9 cellular contexts compared by ENCODE assay signal in the genomic region with DNA sequence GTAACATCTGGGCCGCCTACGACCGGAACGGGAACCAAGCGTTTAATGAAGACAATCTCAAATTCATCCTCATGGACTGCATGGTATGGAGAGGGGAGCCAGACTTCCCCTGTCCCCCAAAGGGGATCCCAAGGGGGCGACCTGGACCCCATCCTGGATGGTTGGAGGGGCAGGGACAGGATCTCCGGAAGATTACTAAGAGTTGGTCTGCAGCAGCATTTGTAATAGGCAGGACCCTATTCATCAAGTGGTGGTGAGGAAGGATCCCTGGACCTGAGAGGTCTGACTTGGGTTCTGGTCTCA. TPM values are rescaled to one million over a fixed set of nuclear protein-coding genes. Genes with fewer than 3 reads are reported as not detected.
DNase-seq lines count a peak whose midpoint lies in the region; ATAC-seq and TF ChIP-seq lines count a peak whose summit lies in the region.
"Had no signal": no experiment of that assay in that cellular context is flagged by ENCODE, and none has a peak within 500 bp of the region (broad histone marks: within the 10 kb centered on the region; RNA-seq: fewer than 3 reads in every experiment).

No MANE protein-coding gene starts in this region.

- H3K9me3 Mint-ChIP-seq in MCF 10A (ENCODE audit: unreplicated experiment) (no peaks in the 10 kb centered on the region), mesothelial cell of epicardium (no peaks in the 10 kb centered on the region)

- no TSS peak for BruUV-seq in MCF 10A (replicated peaks; lab: Mats Ljungman, UMichigan)

- DNase-seq in heart left ventricle, result no peak
- DNase-seq in left cardiac atrium, result no peak
- no peak for DNase-seq in MCF 10A (ENCODE audit: unreplicated experiment)
- DNase-seq in mesothelial cell of epicardium (ENCODE audit: low spot score in 2 of 2, unreplicated experiment in 2 of 2), result no peak
- no peak for DNase-seq in kidney glomerular epithelial cell (lab: John Stamatoyannopoulos, UW)
- DNase-seq in GM13976 (ENCODE audit: low spot score), result no peak
- DNase-seq in HPDE6-E6E7 (ENCODE audit: extremely low spot score), result no peak
- DNase-seq: effector CD4-positive, alpha-beta T cell had no signal

- peaks cover 30% of the 10 kb centered on the region for H3K4me1 Mint-ChIP-seq in MCF 10A (ENCODE audit: insufficient read depth, unreplicated experiment)
- peaks cover 21% of the 10 kb centered on the region for H3K4me1 Mint-ChIP-seq in mesothelial cell of epicardium

- TF ChIP-seq POLR2A in heart left ventricle (IDR thresholded peaks at IDR 0.05), result no peak

- POLR2A ChIA-PET in MCF 10A (lab: Yijun Ruan, JAX), result interaction anchor here (0.8 to 1.5 kb wide), 4 partner anchors 11 to 123 kb away, joined by 3 to 4 read pairs (median 4); a partner anchor contains a TSS

- in situ Hi-C loops in GM13976 (cut with MboI; ENCODE audit: low sequenced_read_pairs, unreplicated experiment), result no loop called here

- intact Hi-C loops in heart left ventricle (cut with DNase I), result loop anchor here in 3 of 10 donors (5.0 to 10.0 kb wide), 3 partner anchors 33 to 120 kb away; a partner anchor contains a TSS
- intact Hi-C loops in left cardiac atrium (cut with DNase I), result no loop called here
- intact Hi-C loops in MCF 10A (cut with micrococcal nuclease), result loop anchor here (2.0 to 10.0 kb wide), 4 partner anchors 34 to 400 kb away; a partner anchor contains a TSS

- no peaks in the 10 kb centered on the region for H3K27me3 ChIP-seq in heart left ventricle

- H3K9me3 ChIP-seq in heart left ventricle, result no peaks in the 10 kb centered on the region

- H3K27ac ChIP-seq in heart left ventricle, result peak overlapping the region in 11 of 12 donors; percentile 88 to 99 (median 96)
- no peak overlapping the region for H3K27ac ChIP-seq in urinary bladder (ENCODE audit: low read depth)

- peaks cover 0 to 31% (median 8%) of the 10 kb centered on the region in 9 donors for H3K36me3 ChIP-seq in heart left ventricle
- no peaks in the 10 kb centered on the region for H3K36me3 ChIP-seq in urinary bladder (ENCODE audit: insufficient read depth)

- CTCF ChIA-PET in MCF 10A (lab: Yijun Ruan, JAX), result interaction anchor here (0.8 kb wide), 1 partner anchor 10 kb away, joined by 4 read pairs; no protein-coding TSS in a partner anchor

- peak overlapping the region; percentile 99 for H3K4me3 Mint-ChIP-seq in MCF 10A (ENCODE audit: unreplicated experiment)
- peak overlapping the region; percentile 96 for H3K4me3 Mint-ChIP-seq in mesothelial cell of epicardium

- peaks cover 30% of the 10 kb centered on the region for H3K36me3 Mint-ChIP-seq in MCF 10A (ENCODE audit: insufficient read depth, unreplicated experiment)
- no peaks in the 10 kb centered on the region for H3K36me3 Mint-ChIP-seq in mesothelial cell of epicardium

- no peak for TF ChIP-seq CTCF in heart left ventricle (IDR thresholded peaks at IDR 0.05)
- TF ChIP-seq CTCF in MCF 10A (IDR thresholded peaks at IDR 0.05; ENCODE audit: unreplicated experiment), result no peak
- no peak for TF ChIP-seq CTCF in mesothelial cell of epicardium (IDR thresholded peaks at IDR 0.05; ENCODE audit: unreplicated experiment)
- TF ChIP-seq CTCF in GM13976 (IDR thresholded peaks at IDR 0.05; ENCODE audit: borderline replicate concordance, control extremely low read depth, extremely low read depth, insufficient read depth, missing control alignments), result no peak

- 0 to 5% (median 2%) methylated on average over 5 to 7 of the region's 7 CpGs for whole genome bisulfite sequencing in heart left ventricle, 4 donors
- 2% methylated on average over 7 of the region's 7 CpGs for WGBS in urinary bladder

- H3K27me3 Mint-ChIP-seq in MCF 10A (ENCODE audit: insufficient read depth, unreplicated experiment), result no peaks in the 10 kb centered on the region
- H3K27me3 Mint-ChIP-seq in mesothelial cell of epicardium (ENCODE audit: low read depth), result no peaks in the 10 kb centered on the region

- ATAC-seq in heart left ventricle, result no peak
- no peak for ATAC-seq in left cardiac atrium

- H3K4me3 ChIP-seq in heart left ventricle, result peak overlapping the region; percentile 64 to 98 (median 87)
- peak overlapping the region; percentile 87 for H3K4me3 ChIP-seq in urinary bladder (ENCODE audit: low read depth, low read length)

- H3K27ac Mint-ChIP-seq in MCF 10A (ENCODE audit: low read depth, unreplicated experiment), result peak overlapping the region; percentile 95
- H3K27ac Mint-ChIP-seq in mesothelial cell of epicardium, result peak overlapping the region; percentile 99

- H3K4me1 ChIP-seq in heart left ventricle, result peaks cover 0 to 46% (median 24%) of the 10 kb centered on the region in 12 donors
- no peaks in the 10 kb centered on the region for H3K4me1 ChIP-seq in urinary bladder (ENCODE audit: insufficient read depth)

RNA-seq across cellular contexts. Expression of a gene that starts 0.7 kb away (rescaled TPM):
- total RNA-seq in heart left ventricle, result 10 to 100 TPM; 51.5 to 83.2 (median 61.4) TPM
- 100 to 1,000 TPM in 1 of 2 donors, 10 to 100 TPM in 1; 88.6 to 106 TPM for polyA plus RNA-seq in heart left ventricle
- 10 to 100 TPM; 48.9 to 54.4 TPM for total RNA-seq in left cardiac atrium
- 88.1 and 104 TPM in 2 replicates for total RNA-seq in MCF 10A (2022)
- 39.2 to 43.4 TPM (median 39.5 TPM) in 3 replicates for total RNA-seq in mesothelial cell of epicardium
- total RNA-seq in urinary bladder, result 28.9 TPM
- 91.1 TPM for polyA plus RNA-seq in urinary bladder

RNA-seq across cellular contexts. Expression of a gene that starts 1.7 kb away (rescaled TPM):
- total RNA-seq in heart left ventricle, result 10 to 100 TPM; 21.0 to 34.1 (median 26.9) TPM
- polyA plus RNA-seq in heart left ventricle, result 10 to 100 TPM; 15.1 to 37.3 TPM
- 10 to 100 TPM; 23.6 to 27.2 TPM for total RNA-seq in left cardiac atrium
- total RNA-seq in MCF 10A (2022), result 49.0 and 51.4 TPM in 2 replicates
- 61.2 to 66.7 TPM (median 61.9 TPM) in 3 replicates for total RNA-seq in mesothelial cell of epicardium
- total RNA-seq in urinary bladder, result 13.2 TPM
- polyA plus RNA-seq in urinary bladder, result 30.3 TPM

RNA-seq across cellular contexts. Expression of a gene that starts 5.7 kb away (rescaled TPM):
- total RNA-seq in heart left ventricle, result not detected
- polyA plus RNA-seq in heart left ventricle, result under 1 TPM in 1 of 2 donors, not detected in 1; 0.38 TPM
- not detected for total RNA-seq in left cardiac atrium
- 1.6 and 5.5 TPM in 2 replicates for total RNA-seq in MCF 10A (2022)
- 51.1 to 52.6 TPM (median 51.2 TPM) in 3 replicates for total RNA-seq in mesothelial cell of epicardium
- 11.9 TPM for total RNA-seq in urinary bladder
- 28.2 TPM for polyA plus RNA-seq in urinary bladder

RNA-seq across cellular contexts. Expression of a gene that starts 27.0 kb away (rescaled TPM):
- under 1 TPM; 0.12 to 0.53 (median 0.32) TPM for total RNA-seq in heart left ventricle
- under 1 TPM; 0.15 to 0.42 TPM for polyA plus RNA-seq in heart left ventricle
- under 1 TPM; 0.15 to 0.42 TPM for total RNA-seq in left cardiac atrium
- total RNA-seq in MCF 10A (2022), result 0.88 and 0.91 TPM in 2 replicates
- 107 to 112 TPM (median 112 TPM) in 3 replicates for total RNA-seq in mesothelial cell of epicardium
- total RNA-seq in urinary bladder, result 7.2 TPM
- 0.76 TPM for polyA plus RNA-seq in urinary bladder

RNA-seq across cellular contexts. Expression of a gene that starts 34.5 kb away (rescaled TPM):
- total RNA-seq in heart left ventricle (100 to 1,000 TPM in 4 of 9 donors, 10 to 100 TPM in 5; 67.7 to 174 (median 81.2) TPM), left cardiac atrium (100 to 1,000 TPM; 101 to 127 TPM), MCF 10A (2022) (477 and 589 TPM in 2 replicates), mesothelial cell of epicardium (282 to 298 TPM (median 297 TPM) in 3 replicates), urinary bladder (213 TPM)
- polyA plus RNA-seq in heart left ventricle (100 to 1,000 TPM in 1 of 2 donors, 10 to 100 TPM in 1; 63.9 to 282 TPM), urinary bladder (252 TPM)
